Comparison of ENCODE assay signal across 8 cellular contexts in genomic region chr3:44337253-44337652, GRCh38. TPM values are rescaled to one million over a fixed set of nuclear protein-coding genes. Genes with fewer than 3 reads are reported as not detected.
DNase-seq lines count a peak whose midpoint lies in the region; ATAC-seq and TF ChIP-seq lines count a peak whose summit lies in the region.

No MANE protein-coding gene starts in this region.

- H3K27ac ChIP-seq in PC-3 (ENCODE audit: low read length) (no peak overlapping the region), fibroblast of lung (ENCODE audit: insufficient read depth, low read length) (no peak overlapping the region)

- peak overlapping the region; percentile 79 for H3K4me3 ChIP-seq in PC-3 (ENCODE audit: low read length)
- H3K4me3 ChIP-seq in fibroblast of lung (replicated peaks in 1 of 4; ENCODE audit: control extremely low read depth in 1 of 4, insufficient read depth in 1 of 4, low read depth in 3 of 4, low read length in 4 of 4), result peak overlapping the region in 2 of 4 experiments; percentile 82 to 97

- no peak for ATAC-seq in PC-3

- BruUV-seq in PC-3 (replicated peaks; lab: Mats Ljungman, UMichigan), result no TSS peak

- H4K20me1 ChIP-seq in PC-3 (ENCODE audit: low read length), result no peaks in the 10 kb centered on the region
- no peaks in the 10 kb centered on the region for H4K20me1 ChIP-seq in fibroblast of lung (ENCODE audit: control insufficient read depth, extremely low read depth, insufficient read depth, low read length)

- H3K9me3 ChIP-seq in PC-3 (ENCODE audit: low read length), result no peaks in the 10 kb centered on the region
- H3K9me3 ChIP-seq in fibroblast of lung (ENCODE audit: control insufficient read depth, insufficient read depth, low read depth, low read length), result no peaks in the 10 kb centered on the region

- peaks cover 17% of the 10 kb centered on the region for H3K4me1 ChIP-seq in PC-3 (ENCODE audit: insufficient read depth, low read length)
- peaks cover 5% of the 10 kb centered on the region for H3K4me1 ChIP-seq in fibroblast of lung (ENCODE audit: control insufficient read depth, extremely low read depth, insufficient read depth, low read length)

- CTCF ChIA-PET in PC-3 (lab: Charles Lee), result no interaction called here

- TF ChIP-seq CTCF in PC-3 (conservative IDR thresholded peaks at IDR 0.05; ENCODE audit: low read depth, low read length), result no peak; the same call in 1 of the 2 replicates
- no peak for TF ChIP-seq CTCF in fibroblast of lung (conservative IDR thresholded peaks at IDR 0.05 in 1 of 2, IDR thresholded peaks at IDR 0.05 in 1 of 2; ENCODE audit: low read depth in 1 of 2, low read length in 2 of 2)

- H3K27me3 ChIP-seq in PC-3 (ENCODE audit: low read length), result no peaks in the 10 kb centered on the region
- no peaks in the 10 kb centered on the region for H3K27me3 ChIP-seq in fibroblast of lung (ENCODE audit: control insufficient read depth, insufficient read depth, low read length)

- peak overlapping the region; percentile 92 for H2AFZ ChIP-seq in PC-3 (ENCODE audit: low read length)
- H2AFZ ChIP-seq in fibroblast of lung (ENCODE audit: low read length), result no peak overlapping the region

- H3K9me2 ChIP-seq in PC-3 (replicated peaks; ENCODE audit: low read length), result no peaks in the 10 kb centered on the region

- DNase-seq in G401 (ENCODE audit: low spot score), result peak; percentile 21
- DNase-seq in PC-3, result peak; percentile 12
- DNase-seq in fibroblast of lung (ENCODE audit: low read depth in 2 of 2), result no peak
- DNase-seq in pons (ENCODE audit: low spot score), result peak; percentile 21
- no peak for DNase-seq in amygdala (lab: John Stamatoyannopoulos, UW)
- no peak for DNase-seq in NCI-H2029 (lab: John Stamatoyannopoulos, UW)
- DNase-seq in UCSD-AML1 (lab: John Stamatoyannopoulos, UW; ENCODE audit: unreplicated experiment), result no peak
- DNase-seq in ureter (ENCODE audit: low spot score), result no peak

- POLR2A ChIA-PET in PC-3 (lab: Charles Lee; ENCODE audit: unreplicated experiment), result no interaction called here

- intact Hi-C loops in PC-3 (cut with micrococcal nuclease), result loop anchor here (5.0 kb wide), 1 partner anchor 140 kb away; the partner anchor contains the start of gene ZNF445

- H3K79me2 ChIP-seq in PC-3 (ENCODE audit: low read length) (peaks cover 22% of the 10 kb centered on the region), fibroblast of lung (ENCODE audit: control insufficient read depth, insufficient read depth, low read length) (peaks cover 17% of the 10 kb centered on the region)

- no peaks in the 10 kb centered on the region for H3K36me3 ChIP-seq in PC-3 (ENCODE audit: low read depth, low read length)
- H3K36me3 ChIP-seq in fibroblast of lung (ENCODE audit: control insufficient read depth, insufficient read depth, low read length), result no peaks in the 10 kb centered on the region

- H3K9ac ChIP-seq in PC-3 (ENCODE audit: low read length) (peak overlapping the region; percentile 92), fibroblast of lung (ENCODE audit: insufficient read depth, low read length) (no peak overlapping the region)

- H3F3A ChIP-seq in PC-3 (ENCODE audit: low read length, unreplicated experiment), result no peaks in the 10 kb centered on the region

- peak overlapping the region; percentile 89 for H3K4me2 ChIP-seq in PC-3 (ENCODE audit: low read length)
- peak overlapping the region; percentile 29 for H3K4me2 ChIP-seq in fibroblast of lung (ENCODE audit: extremely low read depth, insufficient read depth, low read length)

- in situ Hi-C loops in G401 (cut with HindIII; ENCODE audit: low sequenced_read_pairs), result no loop called here

RNA-seq across cellular contexts. Expression of gene TCAIM, which starts 1.3 kb away (rescaled TPM):
- 23.3 and 34.5 TPM in 2 replicates for total RNA-seq in G401 (2014; rRNA removed; shearing (Covaris generic))
- 19.1 and 20.2 TPM in 2 replicates for total RNA-seq in PC-3 (2014; rRNA removed)
- total RNA-seq in fibroblast of lung, result 29.3 and 46.6 TPM in 2 replicates
- 25.9 and 29.8 TPM in 2 replicates for polyA plus RNA-seq in fibroblast of lung
- polyA plus RNA-seq in fibroblast of lung (2012), result 20.0 and 22.2 TPM in 2 replicates
- 1.4 and 2.0 TPM in 2 replicates for polyA minus RNA-seq in fibroblast of lung (ENCODE audit: low replicate concordance)
- total RNA-seq in ureter, result 40.6 TPM

Comparison
In these comparisons a context has a peak if more than half of its experiments do, and no peak if none do; other contexts are left out.
1. DNase-seq: peak in G401 (single experiment), PC-3 (single experiment) and pons (single experiment); none in fibroblast of lung (0 of 2), amygdala (0 of 56), NCI-H2029 (single experiment), UCSD-AML1 (single experiment) and ureter (single experiment).